Comparison of ENCODE assay signal across 8 cellular contexts in genomic region chr10:62048919-62049636, GRCh38.
DNase-seq lines count a peak whose midpoint lies in the region; ATAC-seq and TF ChIP-seq lines count a peak whose summit lies in the region.

No MANE protein-coding gene starts in this region.

- no peak for TF ChIP-seq CTCF in PC-9 (conservative IDR thresholded peaks at IDR 0.05)
- TF ChIP-seq CTCF in fibroblast of pulmonary artery (IDR thresholded peaks at IDR 0.05; ENCODE audit: low read length, missing control alignments) = no peak

- ATAC-seq in GM21717 (IDR thresholded peaks at IDR 0.05; ENCODE audit: unreplicated experiment) = peak; percentile 22
- ATAC-seq in natural killer cell treated with Interleukin-12 subunit alpha and Interleukin-12 subunit beta and Interleukin-15 and Interleukin-18, amount 100 ng/mL, for 72 hours = peak; percentile 45 to 65
- ATAC-seq in HG03439 (IDR thresholded peaks at IDR 0.05; ENCODE audit: unreplicated experiment) = no peak

- peak overlapping the region; percentile 47 for H3K27ac ChIP-seq in PC-9

- DNase-seq in PC-9 = peak; percentile 75 to 92
- peak; percentile 92 for DNase-seq in activated effector memory CD4-positive, alpha-beta T cell treated with anti-CD3 and anti-CD28 coated beads, Interleukin-2, amount 50 U/mL, for 16 hours
- DNase-seq in fibroblast of pulmonary artery (ENCODE audit: low read depth) = peak; percentile 99
- peak; percentile 72 for DNase-seq in natural killer cell treated with Interleukin-12 subunit alpha and Interleukin-12 subunit beta and Interleukin-15 and Interleukin-18, amount 100 ng/mL, for 72 hours (ENCODE audit: low spot score)
- no peak for DNase-seq in GDM1 (lab: John Stamatoyannopoulos, UW)

- H3K27me3 ChIP-seq in PC-9 (ENCODE audit: insufficient read depth, low read depth) = no peaks in the 10 kb centered on the region

- H3K79me2 ChIP-seq in PC-9 (ENCODE audit: low read depth) = no peaks in the 10 kb centered on the region

- H3K4me3 ChIP-seq in PC-9 = peak overlapping the region; percentile 49
- H3K4me3 ChIP-seq in fibroblast of pulmonary artery (replicated peaks; ENCODE audit: low read depth, low read length) = peak overlapping the region; percentile 88

- peaks cover 31% of the 10 kb centered on the region; the same call in 1 of the 2 replicates for H3F3A ChIP-seq in PC-9 (ENCODE audit: insufficient read depth, low read depth)

- peaks cover 7% of the 10 kb centered on the region; the same call in 1 of the 2 replicates for H3K9me3 ChIP-seq in PC-9 (ENCODE audit: insufficient read depth, low read depth)

- intact Hi-C loops in PC-9 (cut with micrococcal nuclease; ENCODE audit: unreplicated experiment) = loop anchor here (2.0 kb wide), 1 partner anchor 28 kb away; no protein-coding TSS in a partner anchor

- no peaks in the 10 kb centered on the region for H4K20me1 ChIP-seq in PC-9 (ENCODE audit: insufficient read depth)

- H3K4me1 ChIP-seq in PC-9 (replicated peaks; ENCODE audit: insufficient read depth) = peaks cover 59% of the 10 kb centered on the region

- no peaks in the 10 kb centered on the region for H3K9me3 Mint-ChIP-seq in natural killer cell treated with Interleukin-12 subunit alpha and Interleukin-12 subunit beta and Interleukin-15 and Interleukin-18, amount 100 ng/mL, for 72 hours
- H3K9me3 Mint-ChIP-seq in stimulated activated naive CD8-positive, alpha-beta T cell treated with anti-CD3 and anti-CD28 coated beads, Interleukin-15, Interleukin-2, amounts not matched to agents 100 ng/mL and 50 ng/mL, for 24 hours = peaks cover 4% of the 10 kb centered on the region

- H3K4me2 ChIP-seq in PC-9 = peak overlapping the region; percentile 80

- H3K36me3 ChIP-seq in PC-9 (ENCODE audit: low read depth) = peaks cover 7% of the 10 kb centered on the region; the same call in 1 of the 2 replicates

- POLR2A ChIA-PET in PC-9 (lab: Charles Lee; ENCODE audit: unreplicated experiment) = interaction anchor here (0.6 kb wide), 1 partner anchor 216 kb away, joined by 9 read pairs; no protein-coding TSS in a partner anchor

- no peaks in the 10 kb centered on the region for H3K27me3 Mint-ChIP-seq in natural killer cell treated with Interleukin-12 subunit alpha and Interleukin-12 subunit beta and Interleukin-15 and Interleukin-18, amount 100 ng/mL, for 72 hours
- no peaks in the 10 kb centered on the region for H3K27me3 Mint-ChIP-seq in stimulated activated naive CD8-positive, alpha-beta T cell treated with anti-CD3 and anti-CD28 coated beads, Interleukin-15, Interleukin-2, amounts not matched to agents 100 ng/mL and 50 ng/mL, for 24 hours

- CTCF ChIA-PET in PC-9 (lab: Charles Lee) = interaction anchor here (0.6 to 1.6 kb wide), 4 partner anchors 28 to 196 kb away, joined by 3 to 7 read pairs (median 5); no protein-coding TSS in a partner anchor

- peaks cover 83 to 87% of the 10 kb centered on the region in 2 donors for H3K4me1 Mint-ChIP-seq in natural killer cell treated with Interleukin-12 subunit alpha and Interleukin-12 subunit beta and Interleukin-15 and Interleukin-18, amount 100 ng/mL, for 72 hours (ENCODE audit: low read depth in 2 of 2)
- peaks cover 100% of the 10 kb centered on the region for H3K4me1 Mint-ChIP-seq in stimulated activated naive CD8-positive, alpha-beta T cell treated with anti-CD3 and anti-CD28 coated beads, Interleukin-15, Interleukin-2, amounts not matched to agents 100 ng/mL and 50 ng/mL, for 24 hours (ENCODE audit: low read depth)

- H3K27ac Mint-ChIP-seq in natural killer cell treated with Interleukin-12 subunit alpha and Interleukin-12 subunit beta and Interleukin-15 and Interleukin-18, amount 100 ng/mL, for 72 hours = peak overlapping the region; percentile 90 to 92
- peak overlapping the region; percentile 97 for H3K27ac Mint-ChIP-seq in stimulated activated naive CD8-positive, alpha-beta T cell treated with anti-CD3 and anti-CD28 coated beads, Interleukin-15, Interleukin-2, amounts not matched to agents 100 ng/mL and 50 ng/mL, for 24 hours

- H3K4me3 Mint-ChIP-seq in natural killer cell treated with Interleukin-12 subunit alpha and Interleukin-12 subunit beta and Interleukin-15 and Interleukin-18, amount 100 ng/mL, for 72 hours = peak overlapping the region; percentile 81
- H3K4me3 Mint-ChIP-seq in stimulated activated naive CD8-positive, alpha-beta T cell treated with anti-CD3 and anti-CD28 coated beads, Interleukin-15, Interleukin-2, amounts not matched to agents 100 ng/mL and 50 ng/mL, for 24 hours = peak overlapping the region; percentile 87

- BruUV-seq in PC-9 (replicated peaks; lab: Mats Ljungman, UMichigan) = TSS peak; percentile 41

- H2AFZ ChIP-seq in PC-9 = peak overlapping the region; percentile 76

- H3K36me3 Mint-ChIP-seq in natural killer cell treated with Interleukin-12 subunit alpha and Interleukin-12 subunit beta and Interleukin-15 and Interleukin-18, amount 100 ng/mL, for 72 hours = peaks cover 19% of the 10 kb centered on the region
- peaks cover 50% of the 10 kb centered on the region for H3K36me3 Mint-ChIP-seq in stimulated activated naive CD8-positive, alpha-beta T cell treated with anti-CD3 and anti-CD28 coated beads, Interleukin-15, Interleukin-2, amounts not matched to agents 100 ng/mL and 50 ng/mL, for 24 hours (ENCODE audit: low read depth)

- no peaks in the 10 kb centered on the region for H3K9me2 ChIP-seq in PC-9 (ENCODE audit: insufficient read depth)
